In the genomic region with DNA sequence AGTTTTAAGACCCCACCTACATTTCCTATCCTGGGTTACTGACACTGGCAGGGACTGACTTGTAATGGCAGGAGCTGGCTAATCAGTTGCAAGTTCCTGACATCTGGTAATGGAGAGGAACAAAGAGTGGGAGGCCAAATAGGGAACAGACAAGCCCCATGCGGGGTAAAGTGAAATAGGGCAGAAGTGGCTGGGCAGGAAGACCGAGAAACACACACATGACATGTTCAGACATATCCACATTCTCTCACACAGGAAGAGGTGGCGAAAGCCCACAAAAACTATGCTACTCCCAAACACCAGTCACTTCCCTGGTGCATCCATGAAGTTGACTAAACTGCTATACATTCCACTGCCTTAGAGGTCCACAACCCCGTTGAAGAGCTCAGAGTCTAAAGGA, we compare ENCODE assay signal across 8 cellular contexts.
DNase-seq lines count a peak whose midpoint lies in the region; ATAC-seq and TF ChIP-seq lines count a peak whose summit lies in the region.

No MANE protein-coding gene starts in this region.

- POLR2A ChIA-PET in Caco-2 (lab: Charles Lee): no interaction called here

- no peaks in the 10 kb centered on the region for H3K36me3 Mint-ChIP-seq in Caco-2 (ENCODE audit: insufficient read depth, unreplicated experiment)

- H3K27ac Mint-ChIP-seq in Caco-2 (ENCODE audit: unreplicated experiment): no peak overlapping the region

- peak; percentile 78 for ATAC-seq in GM21526 (IDR thresholded peaks at IDR 0.05; ENCODE audit: low FRiP score, unreplicated experiment)

- no peak overlapping the region for H3K4me3 ChIP-seq in dorsolateral prefrontal cortex
- no peak overlapping the region for H3K4me3 ChIP-seq in Caco-2 (ENCODE audit: low read depth, low read length)
- no peak overlapping the region for H3K4me3 ChIP-seq in SJCRH30
- H3K4me3 ChIP-seq in MG63: no peak overlapping the region

- TF ChIP-seq CTCF in dorsolateral prefrontal cortex (IDR thresholded peaks at IDR 0.05 in 54 of 56, conservative IDR thresholded peaks at IDR 0.05 in 2 of 56; ENCODE audit: low read depth in 1 of 56, partially characterized antibody in 56 of 56) (no peak), Caco-2 (IDR thresholded peaks at IDR 0.05; ENCODE audit: insufficient read depth in 1 of 2, low read depth in 1 of 2, low read length in 1 of 2, severe bottlenecking in 1 of 2, unreplicated experiment in 1 of 2) (no peak)

- H3K9me3 Mint-ChIP-seq in Caco-2 (ENCODE audit: unreplicated experiment): no peaks in the 10 kb centered on the region

- in situ Hi-C loops in G401 (cut with HindIII; ENCODE audit: low sequenced_read_pairs): no loop called here

- no peaks in the 10 kb centered on the region for H3K27me3 Mint-ChIP-seq in Caco-2 (ENCODE audit: insufficient read depth, unreplicated experiment)

- H3K4me1 ChIP-seq in Caco-2 (peaks cover 36% of the 10 kb centered on the region; the same call in 1 of the 2 replicates), SJCRH30 (peaks cover 7% of the 10 kb centered on the region)

- H3K27me3 ChIP-seq in dorsolateral prefrontal cortex: no peaks in the 10 kb centered on the region
- no peaks in the 10 kb centered on the region for H3K27me3 ChIP-seq in Caco-2 (replicated peaks; ENCODE audit: control insufficient read depth, insufficient read depth, low read length)
- H3K27me3 ChIP-seq in SJCRH30: no peaks in the 10 kb centered on the region
- H3K27me3 ChIP-seq in MG63: no peaks in the 10 kb centered on the region

- CTCF ChIA-PET in Caco-2 (lab: Charles Lee): no interaction called here

- intact Hi-C loops in dorsolateral prefrontal cortex (cut with DNase I): no loop called here
- intact Hi-C loops in Caco-2 (cut with micrococcal nuclease; ENCODE audit: unreplicated experiment): loop anchor here (5.0 kb wide), 1 partner anchor 81 kb away; no protein-coding TSS in a partner anchor

- H3K4me3 Mint-ChIP-seq in Caco-2 (ENCODE audit: unreplicated experiment): no peak overlapping the region

- no TSS peak for BruUV-seq in Caco-2 (replicated peaks; lab: Mats Ljungman, UMichigan)

- H3K9me3 ChIP-seq in Caco-2 (0 out of 2 replicates have a peak, but pooled peaks cover 5% of the 10 kb centered on the region), SJCRH30 (replicated peaks) (no peaks in the 10 kb centered on the region), MG63 (peaks cover 10% of the 10 kb centered on the region)

- H3K4me1 Mint-ChIP-seq in Caco-2 (ENCODE audit: low read depth, unreplicated experiment): peaks cover 15% of the 10 kb centered on the region

- H3K27ac ChIP-seq in dorsolateral prefrontal cortex (peak overlapping the region in 50 of 59 donors; percentile 9 to 85 (median 64)), SJCRH30 (no peak overlapping the region)

- no peaks in the 10 kb centered on the region for H3K36me3 ChIP-seq in Caco-2 (ENCODE audit: control insufficient read depth, insufficient read depth, low read length)
- H3K36me3 ChIP-seq in SJCRH30: no peaks in the 10 kb centered on the region
- H3K36me3 ChIP-seq in MG63: no peaks in the 10 kb centered on the region; the same call in 1 of the 2 replicates

- DNase-seq in G401 (ENCODE audit: low spot score): peak; percentile 19
- peak; percentile 94 to 95 for DNase-seq in Kasumi-1 (lab: John Stamatoyannopoulos, UW)
- DNase-seq in dorsolateral prefrontal cortex: peak in 1 of 10 donors; percentile 41
- DNase-seq in putamen (ENCODE audit: low spot score): peak; percentile 39
- no peak for DNase-seq in Caco-2
- no peak for DNase-seq in SJCRH30
- no peak for DNase-seq in MG63

Comparison
In these comparisons a context has a peak if more than half of its experiments do, and no peak if none do; other contexts are left out.
1. DNase-seq: peak in G401 (single experiment), Kasumi-1 (2 of 2) and putamen (single experiment); none in Caco-2 (0 of 2), SJCRH30 (0 of 2) and MG63 (single experiment).